In genomic region chr19:6362351-6362801, GRCh38 we compare ENCODE assay signal across 8 cellular contexts. TPM values are rescaled to one million over a fixed set of nuclear protein-coding genes. Genes with fewer than 3 reads are reported as not detected.
DNase-seq lines count a peak whose midpoint lies in the region; ATAC-seq and TF ChIP-seq lines count a peak whose summit lies in the region.

No MANE protein-coding gene starts in this region.

- CTCF ChIA-PET in WTC11 (lab: Charles Lee), result no interaction called here

- H3K36me3 Mint-ChIP-seq in WTC11, result peaks cover 23% of the 10 kb centered on the region

- H3K4me3 Mint-ChIP-seq in WTC11, result peak overlapping the region; percentile 83

- peaks cover 5% of the 10 kb centered on the region; the same call in 1 of the 2 replicates for H3K4me1 Mint-ChIP-seq in WTC11

- H3K9me3 ChIP-seq in prostate gland, result no peaks in the 10 kb centered on the region

- H3K4me3 ChIP-seq in epithelial cell of proximal tubule (ENCODE audit: low read depth, low read length) (peak overlapping the region; percentile 73), prostate gland (peak overlapping the region; percentile 74 to 92)

- H3K4me1 ChIP-seq in prostate gland (replicated peaks), result no peaks in the 10 kb centered on the region

- peaks cover 4 to 20% of the 10 kb centered on the region in 2 donors for H3K36me3 ChIP-seq in prostate gland

- no peak for TF ChIP-seq POLR2A in prostate gland (IDR thresholded peaks at IDR 0.05)

- H3K27me3 ChIP-seq in prostate gland (replicated peaks; ENCODE audit: insufficient read depth), result no peaks in the 10 kb centered on the region

- no peak overlapping the region for H3K27ac Mint-ChIP-seq in WTC11

- POLR2A ChIA-PET in WTC11 (lab: Charles Lee), result interaction anchor here (1.5 kb wide), 1 partner anchor 10 kb away, joined by 11 read pairs; the partner anchor contains the start of gene ALKBH7

- ATAC-seq in WTC11, result no peak
- ATAC-seq in GM18861 (IDR thresholded peaks at IDR 0.05; ENCODE audit: unreplicated experiment), result no peak

- DNase-seq in GM13977 (ENCODE audit: low spot score), result peak; percentile 18
- no peak for DNase-seq in WTC11 (ENCODE audit: low spot score)
- DNase-seq in epithelial cell of proximal tubule (ENCODE audit: low read depth), result no peak
- no peak for DNase-seq in prostate gland (ENCODE audit: low spot score)
- no peak for DNase-seq in superior temporal gyrus (ENCODE audit: extremely low spot score)
- DNase-seq in NAMALWA (ENCODE audit: low spot score), result no peak
- no peak for DNase-seq in G401 (ENCODE audit: low spot score)

- intact Hi-C loops in prostate gland (cut with DNase I), result no loop called here

- H3K27ac ChIP-seq in prostate gland, result peak overlapping the region; percentile 84 to 87

- no peaks in the 10 kb centered on the region for H3K9me3 Mint-ChIP-seq in WTC11

- WGBS in prostate gland, result 12% methylated on average over 11 of the region's 11 CpGs

- peaks cover 8% of the 10 kb centered on the region; the same call in 1 of the 2 replicates for H3K27me3 Mint-ChIP-seq in WTC11 (ENCODE audit: low read depth)

- TF ChIP-seq CTCF in GM13977 (IDR thresholded peaks at IDR 0.05; ENCODE audit: extremely low read depth, insufficient read depth, missing control alignments), result no peak
- no peak for TF ChIP-seq CTCF in WTC11 (IDR thresholded peaks at IDR 0.05)
- no peak for TF ChIP-seq CTCF in epithelial cell of proximal tubule (conservative IDR thresholded peaks at IDR 0.05; ENCODE audit: low read depth, low read length)
- TF ChIP-seq CTCF in prostate gland (IDR thresholded peaks at IDR 0.05), result no peak

- in situ Hi-C loops in GM13977 (cut with MboI; ENCODE audit: low pct_unique_long_range_greater_than_20kb, low sequenced_read_pairs, unreplicated experiment), result no loop called here
- in situ Hi-C loops in G401 (cut with HindIII; ENCODE audit: low sequenced_read_pairs), result no loop called here

TF ChIP-seq in WTC11, 78 proteins besides CTCF, POLR2A, EP300 and RAD21:
- TF ChIP-seq, protein P1, sequence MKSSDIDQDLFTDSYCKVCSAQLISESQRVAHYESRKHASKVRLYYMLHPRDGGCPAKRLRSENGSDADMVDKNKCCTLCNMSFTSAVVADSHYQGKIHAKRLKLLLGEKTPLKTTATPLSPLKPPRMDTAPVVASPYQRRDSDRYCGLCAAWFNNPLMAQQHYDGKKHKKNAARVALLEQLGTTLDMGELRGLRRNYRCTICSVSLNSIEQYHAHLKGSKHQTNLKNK (CRISPR knock-in tag; IDR thresholded peaks at IDR 0.05), result no peak
- TF ChIP-seq ZNF219 (CRISPR knock-in tag; IDR thresholded peaks at IDR 0.05; ENCODE audit: borderline replicate concordance), result no peak
- no peak for TF ChIP-seq IRF2 (CRISPR knock-in tag; IDR thresholded peaks at IDR 0.05; ENCODE audit: borderline replicate concordance, low read depth)
- TF ChIP-seq, protein P2, sequence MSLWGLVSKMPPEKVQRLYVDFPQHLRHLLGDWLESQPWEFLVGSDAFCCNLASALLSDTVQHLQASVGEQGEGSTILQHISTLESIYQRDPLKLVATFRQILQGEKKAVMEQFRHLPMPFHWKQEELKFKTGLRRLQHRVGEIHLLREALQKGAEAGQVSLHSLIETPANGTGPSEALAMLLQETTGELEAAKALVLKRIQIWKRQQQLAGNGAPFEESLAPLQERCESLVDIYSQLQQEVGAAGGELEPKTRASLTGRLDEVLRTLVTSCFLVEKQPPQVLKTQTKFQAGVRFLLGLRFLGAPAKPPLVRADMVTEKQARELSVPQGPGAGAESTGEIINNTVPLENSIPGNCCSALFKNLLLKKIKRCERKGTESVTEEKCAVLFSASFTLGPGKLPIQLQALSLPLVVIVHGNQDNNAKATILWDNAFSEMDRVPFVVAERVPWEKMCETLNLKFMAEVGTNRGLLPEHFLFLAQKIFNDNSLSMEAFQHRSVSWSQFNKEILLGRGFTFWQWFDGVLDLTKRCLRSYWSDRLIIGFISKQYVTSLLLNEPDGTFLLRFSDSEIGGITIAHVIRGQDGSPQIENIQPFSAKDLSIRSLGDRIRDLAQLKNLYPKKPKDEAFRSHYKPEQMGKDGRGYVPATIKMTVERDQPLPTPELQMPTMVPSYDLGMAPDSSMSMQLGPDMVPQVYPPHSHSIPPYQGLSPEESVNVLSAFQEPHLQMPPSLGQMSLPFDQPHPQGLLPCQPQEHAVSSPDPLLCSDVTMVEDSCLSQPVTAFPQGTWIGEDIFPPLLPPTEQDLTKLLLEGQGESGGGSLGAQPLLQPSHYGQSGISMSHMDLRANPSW (CRISPR knock-in tag; conservative IDR thresholded peaks at IDR 0.05; ENCODE audit: low read depth), result no peak
- TF ChIP-seq GABPB1 (CRISPR knock-in tag; IDR thresholded peaks at IDR 0.05), result no peak
- no peak for TF ChIP-seq ZNF317 (CRISPR knock-in tag; IDR thresholded peaks at IDR 0.05; ENCODE audit: borderline replicate concordance, low read depth)
- TF ChIP-seq EMX1 (CRISPR knock-in tag; IDR thresholded peaks at IDR 0.05), result no peak
- TF ChIP-seq JUN (CRISPR knock-in tag; IDR thresholded peaks at IDR 0.05), result no peak
- TF ChIP-seq SMAD4 (CRISPR knock-in tag; IDR thresholded peaks at IDR 0.05), result no peak
- no peak for TF ChIP-seq HMGA2 (CRISPR knock-in tag; IDR thresholded peaks at IDR 0.05)
- no peak for TF ChIP-seq OVOL2 (CRISPR knock-in tag; IDR thresholded peaks at IDR 0.05; ENCODE audit: borderline replicate concordance)
- TF ChIP-seq FOXP1 (CRISPR knock-in tag; IDR thresholded peaks at IDR 0.05; ENCODE audit: borderline replicate concordance), result no peak
- no peak for TF ChIP-seq NR1H2 (CRISPR knock-in tag; IDR thresholded peaks at IDR 0.05)
TF ChIP-seq in WTC11: peak in this region for 0.

RNA-seq across cellular contexts. Expression of gene CLPP, which starts 1.0 kb away (rescaled TPM):
- 86.2 to 95.8 TPM (median 91.9 TPM) in 3 replicates for total RNA-seq in WTC11 (2021)
- 102 and 237 TPM in 2 replicates for total RNA-seq in epithelial cell of proximal tubule
- total RNA-seq in prostate gland, result 10 to 100 TPM; 85.1 to 88.5 TPM
- 145 and 195 TPM in 2 replicates for total RNA-seq in G401 (2014; rRNA removed; shearing (Covaris generic))

RNA-seq across cellular contexts. Expression of gene ALKBH7, which starts 10.2 kb away (rescaled TPM):
- total RNA-seq in WTC11 (2021) (96.4 to 119 TPM (median 114 TPM) in 3 replicates), epithelial cell of proximal tubule (56.4 and 80.7 TPM in 2 replicates), prostate gland (100 to 1,000 TPM; 101 to 111 TPM)
- total RNA-seq in G401 (2014; rRNA removed; shearing (Covaris generic)), result 105 and 149 TPM in 2 replicates

RNA-seq across cellular contexts. Expression of gene PSPN, which starts 13.4 kb away (rescaled TPM):
- total RNA-seq in WTC11 (2021) (1.9 to 3.5 TPM (median 2.9 TPM) in 3 replicates), epithelial cell of proximal tubule (0.58 and 5.2 TPM in 2 replicates), prostate gland (1 to 10 TPM; 1.1 to 2.2 TPM)
- total RNA-seq in G401 (2014; rRNA removed; shearing (Covaris generic)), result 1.1 and 1.4 TPM in 2 replicates

RNA-seq across cellular contexts. Expression of gene ACER1, which starts 29.0 kb away (rescaled TPM):
- total RNA-seq in WTC11 (2021) (not detected in 3 replicates), epithelial cell of proximal tubule (not detected in 2 replicates), prostate gland (1 to 10 TPM in 1 of 2 donors, not detected in 1; 5.3 TPM)
- total RNA-seq in G401 (2014; rRNA removed; shearing (Covaris generic)), result not detected in 2 replicates

RNA-seq across cellular contexts. Expression of gene GTF2F1, which starts 30.6 kb away (rescaled TPM):
- total RNA-seq in WTC11 (2021), result 61.5 to 62.9 TPM (median 62.4 TPM) in 3 replicates
- 42.1 and 42.2 TPM in 2 replicates for total RNA-seq in epithelial cell of proximal tubule
- total RNA-seq in prostate gland, result 10 to 100 TPM; 70.7 to 82.7 TPM
- 147 and 163 TPM in 2 replicates for total RNA-seq in G401 (2014; rRNA removed; shearing (Covaris generic))
